In the genomic region with DNA sequence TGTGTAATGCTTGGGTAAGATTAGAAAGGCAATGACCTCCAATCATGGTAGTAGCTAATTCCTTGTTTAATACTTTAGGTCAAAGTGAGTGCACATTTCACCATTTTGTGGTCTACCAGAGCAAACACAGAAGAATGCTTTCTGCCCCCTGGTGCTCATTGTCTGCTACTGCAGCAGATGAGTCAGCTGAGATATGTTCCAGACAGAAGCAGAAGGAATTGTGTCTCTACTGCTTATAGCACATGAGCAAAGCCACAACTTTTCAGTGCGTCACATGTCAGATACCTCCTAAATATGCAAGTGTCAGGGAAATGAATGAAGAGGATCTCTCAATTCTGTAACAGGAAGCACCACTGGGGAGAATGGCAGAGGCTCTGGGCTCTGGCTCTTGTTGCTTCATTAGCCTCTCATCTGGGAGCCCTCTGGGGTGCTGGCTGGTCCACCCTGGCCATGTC, we compare ENCODE assay signal across 1 cellular context.
TF ChIP-seq lines count a peak whose summit lies in the region.

No MANE protein-coding gene starts in this region.

TF ChIP-seq in HepG2, 621 proteins besides CTCF, POLR2A, EP300 and RAD21 (continued from another document and continues in another):
- TF ChIP-seq ZNF83 (CRISPR knock-in tag; IDR thresholded peaks at IDR 0.05; ENCODE audit: borderline replicate concordance) (no peak), RXRA (CRISPR knock-in tag; IDR thresholded peaks at IDR 0.05) (no peak), AHR (CRISPR knock-in tag; IDR thresholded peaks at IDR 0.05) (no peak), ATAD3A (CRISPR knock-in tag; IDR thresholded peaks at IDR 0.05) (no peak), ZNF30 (CRISPR knock-in tag; IDR thresholded peaks at IDR 0.05) (no peak), RORA (CRISPR knock-in tag; IDR thresholded peaks at IDR 0.05) (no peak), KAT8 (CRISPR knock-in tag; IDR thresholded peaks at IDR 0.05) (peak; percentile 59; the same call in 1 of the 2 replicates), YEATS4 (CRISPR knock-in tag; IDR thresholded peaks at IDR 0.05; ENCODE audit: borderline replicate concordance) (no peak), RCOR2 (CRISPR knock-in tag; IDR thresholded peaks at IDR 0.05) (no peak), GABPA (IDR thresholded peaks at IDR 0.05; ENCODE audit: low read depth, low read length) (no peak), GABPA (CRISPR knock-in tag; IDR thresholded peaks at IDR 0.05; ENCODE audit: low read depth) (no peak), GTF2F1 (IDR thresholded peaks at IDR 0.05; ENCODE audit: low read length) (no peak), NFIB (CRISPR knock-in tag; IDR thresholded peaks at IDR 0.05; ENCODE audit: borderline replicate concordance) (no peak), ELF4 (CRISPR knock-in tag; IDR thresholded peaks at IDR 0.05; ENCODE audit: borderline replicate concordance) (no peak), TGIF2 (CRISPR knock-in tag; IDR thresholded peaks at IDR 0.05) (0 out of 2 replicates have a peak, but pooled peaks have one; percentile 36), ZNF747 (CRISPR knock-in tag; IDR thresholded peaks at IDR 0.05; ENCODE audit: borderline replicate concordance) (no peak), ADNP (CRISPR knock-in tag; IDR thresholded peaks at IDR 0.05) (no peak), ZEB1 (IDR thresholded peaks at IDR 0.05; ENCODE audit: insufficient replicate concordance, low read depth) (no peak), CHD2 (IDR thresholded peaks at IDR 0.05; ENCODE audit: low read depth, low read length) (no peak), DMAP1 (CRISPR knock-in tag; IDR thresholded peaks at IDR 0.05) (no peak), FIP1L1 (IDR thresholded peaks at IDR 0.05; ENCODE audit: borderline replicate concordance, insufficient read depth, low read depth, low read length) (no peak), ZNF768 (CRISPR knock-in tag; IDR thresholded peaks at IDR 0.05) (no peak), ZNF44 (CRISPR knock-in tag; IDR thresholded peaks at IDR 0.05) (no peak), SPEN (CRISPR knock-in tag; IDR thresholded peaks at IDR 0.05; ENCODE audit: low read depth) (no peak), ZNF121 (CRISPR knock-in tag; IDR thresholded peaks at IDR 0.05) (no peak), FLYWCH1 (CRISPR knock-in tag; IDR thresholded peaks at IDR 0.05) (no peak)
- TF ChIP-seq, protein P1, sequence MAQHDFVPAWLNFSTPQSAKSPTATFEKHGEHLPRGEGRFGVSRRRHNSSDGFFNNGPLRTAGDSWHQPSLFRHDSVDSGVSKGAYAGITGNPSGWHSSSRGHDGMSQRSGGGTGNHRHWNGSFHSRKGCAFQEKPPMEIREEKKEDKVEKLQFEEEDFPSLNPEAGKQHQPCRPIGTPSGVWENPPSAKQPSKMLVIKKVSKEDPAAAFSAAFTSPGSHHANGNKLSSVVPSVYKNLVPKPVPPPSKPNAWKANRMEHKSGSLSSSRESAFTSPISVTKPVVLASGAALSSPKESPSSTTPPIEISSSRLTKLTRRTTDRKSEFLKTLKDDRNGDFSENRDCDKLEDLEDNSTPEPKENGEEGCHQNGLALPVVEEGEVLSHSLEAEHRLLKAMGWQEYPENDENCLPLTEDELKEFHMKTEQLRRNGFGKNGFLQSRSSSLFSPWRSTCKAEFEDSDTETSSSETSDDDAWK (CRISPR knock-in tag; IDR thresholded peaks at IDR 0.05): no peak
- TF ChIP-seq, protein P2, sequence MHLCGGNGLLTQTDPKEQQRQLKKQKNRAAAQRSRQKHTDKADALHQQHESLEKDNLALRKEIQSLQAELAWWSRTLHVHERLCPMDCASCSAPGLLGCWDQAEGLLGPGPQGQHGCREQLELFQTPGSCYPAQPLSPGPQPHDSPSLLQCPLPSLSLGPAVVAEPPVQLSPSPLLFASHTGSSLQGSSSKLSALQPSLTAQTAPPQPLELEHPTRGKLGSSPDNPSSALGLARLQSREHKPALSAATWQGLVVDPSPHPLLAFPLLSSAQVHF (CRISPR knock-in tag; IDR thresholded peaks at IDR 0.05): 0 out of 2 replicates have a peak, but pooled peaks have one; percentile 28
- TF ChIP-seq, protein P3, sequence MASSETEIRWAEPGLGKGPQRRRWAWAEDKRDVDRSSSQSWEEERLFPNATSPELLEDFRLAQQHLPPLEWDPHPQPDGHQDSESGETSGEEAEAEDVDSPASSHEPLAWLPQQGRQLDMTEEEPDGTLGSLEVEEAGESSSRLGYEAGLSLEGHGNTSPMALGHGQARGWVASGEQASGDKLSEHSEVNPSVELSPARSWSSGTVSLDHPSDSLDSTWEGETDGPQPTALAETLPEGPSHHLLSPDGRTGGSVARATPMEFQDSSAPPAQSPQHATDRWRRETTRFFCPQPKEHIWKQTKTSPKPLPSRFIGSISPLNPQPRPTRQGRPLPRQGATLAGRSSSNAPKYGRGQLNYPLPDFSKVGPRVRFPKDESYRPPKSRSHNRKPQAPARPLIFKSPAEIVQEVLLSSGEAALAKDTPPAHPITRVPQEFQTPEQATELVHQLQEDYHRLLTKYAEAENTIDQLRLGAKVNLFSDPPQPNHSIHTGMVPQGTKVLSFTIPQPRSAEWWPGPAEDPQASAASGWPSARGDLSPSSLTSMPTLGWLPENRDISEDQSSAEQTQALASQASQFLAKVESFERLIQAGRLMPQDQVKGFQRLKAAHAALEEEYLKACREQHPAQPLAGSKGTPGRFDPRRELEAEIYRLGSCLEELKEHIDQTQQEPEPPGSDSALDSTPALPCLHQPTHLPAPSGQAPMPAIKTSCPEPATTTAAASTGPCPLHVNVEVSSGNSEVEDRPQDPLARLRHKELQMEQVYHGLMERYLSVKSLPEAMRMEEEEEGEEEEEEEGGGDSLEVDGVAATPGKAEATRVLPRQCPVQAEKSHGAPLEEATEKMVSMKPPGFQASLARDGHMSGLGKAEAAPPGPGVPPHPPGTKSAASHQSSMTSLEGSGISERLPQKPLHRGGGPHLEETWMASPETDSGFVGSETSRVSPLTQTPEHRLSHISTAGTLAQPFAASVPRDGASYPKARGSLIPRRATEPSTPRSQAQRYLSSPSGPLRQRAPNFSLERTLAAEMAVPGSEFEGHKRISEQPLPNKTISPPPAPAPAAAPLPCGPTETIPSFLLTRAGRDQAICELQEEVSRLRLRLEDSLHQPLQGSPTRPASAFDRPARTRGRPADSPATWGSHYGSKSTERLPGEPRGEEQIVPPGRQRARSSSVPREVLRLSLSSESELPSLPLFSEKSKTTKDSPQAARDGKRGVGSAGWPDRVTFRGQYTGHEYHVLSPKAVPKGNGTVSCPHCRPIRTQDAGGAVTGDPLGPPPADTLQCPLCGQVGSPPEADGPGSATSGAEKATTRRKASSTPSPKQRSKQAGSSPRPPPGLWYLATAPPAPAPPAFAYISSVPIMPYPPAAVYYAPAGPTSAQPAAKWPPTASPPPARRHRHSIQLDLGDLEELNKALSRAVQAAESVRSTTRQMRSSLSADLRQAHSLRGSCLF (CRISPR knock-in tag; IDR thresholded peaks at IDR 0.05; ENCODE audit: borderline replicate concordance): no peak
- TF ChIP-seq, protein P4, sequence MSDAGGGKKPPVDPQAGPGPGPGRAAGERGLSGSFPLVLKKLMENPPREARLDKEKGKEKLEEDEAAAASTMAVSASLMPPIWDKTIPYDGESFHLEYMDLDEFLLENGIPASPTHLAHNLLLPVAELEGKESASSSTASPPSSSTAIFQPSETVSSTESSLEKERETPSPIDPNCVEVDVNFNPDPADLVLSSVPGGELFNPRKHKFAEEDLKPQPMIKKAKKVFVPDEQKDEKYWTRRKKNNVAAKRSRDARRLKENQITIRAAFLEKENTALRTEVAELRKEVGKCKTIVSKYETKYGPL (CRISPR knock-in tag; IDR thresholded peaks at IDR 0.05): no peak
- TF ChIP-seq, protein P5, sequence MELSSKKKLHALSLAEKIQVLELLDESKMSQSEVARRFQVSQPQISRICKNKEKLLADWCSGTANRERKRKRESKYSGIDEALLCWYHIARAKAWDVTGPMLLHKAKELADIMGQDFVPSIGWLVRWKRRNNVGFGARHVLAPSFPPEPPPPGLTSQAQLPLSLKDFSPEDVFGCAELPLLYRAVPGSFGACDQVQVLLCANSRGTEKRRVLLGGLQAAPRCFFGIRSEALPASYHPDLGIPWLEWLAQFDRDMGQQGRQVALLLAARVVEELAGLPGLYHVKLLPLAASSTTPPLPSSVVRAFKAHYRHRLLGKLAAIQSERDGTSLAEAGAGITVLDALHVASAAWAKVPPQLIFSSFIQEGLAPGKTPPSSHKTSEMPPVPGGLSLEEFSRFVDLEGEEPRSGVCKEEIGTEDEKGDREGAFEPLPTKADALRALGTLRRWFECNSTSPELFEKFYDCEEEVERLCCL (CRISPR knock-in tag; IDR thresholded peaks at IDR 0.05; ENCODE audit: borderline replicate concordance): no peak
- TF ChIP-seq, protein P6, sequence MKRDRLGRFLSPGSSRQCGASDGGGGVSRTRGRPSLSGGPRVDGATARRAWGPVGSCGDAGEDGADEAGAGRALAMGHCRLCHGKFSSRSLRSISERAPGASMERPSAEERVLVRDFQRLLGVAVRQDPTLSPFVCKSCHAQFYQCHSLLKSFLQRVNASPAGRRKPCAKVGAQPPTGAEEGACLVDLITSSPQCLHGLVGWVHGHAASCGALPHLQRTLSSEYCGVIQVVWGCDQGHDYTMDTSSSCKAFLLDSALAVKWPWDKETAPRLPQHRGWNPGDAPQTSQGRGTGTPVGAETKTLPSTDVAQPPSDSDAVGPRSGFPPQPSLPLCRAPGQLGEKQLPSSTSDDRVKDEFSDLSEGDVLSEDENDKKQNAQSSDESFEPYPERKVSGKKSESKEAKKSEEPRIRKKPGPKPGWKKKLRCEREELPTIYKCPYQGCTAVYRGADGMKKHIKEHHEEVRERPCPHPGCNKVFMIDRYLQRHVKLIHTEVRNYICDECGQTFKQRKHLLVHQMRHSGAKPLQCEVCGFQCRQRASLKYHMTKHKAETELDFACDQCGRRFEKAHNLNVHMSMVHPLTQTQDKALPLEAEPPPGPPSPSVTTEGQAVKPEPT (CRISPR knock-in tag; IDR thresholded peaks at IDR 0.05; ENCODE audit: low read depth): no peak
- TF ChIP-seq, protein P7, sequence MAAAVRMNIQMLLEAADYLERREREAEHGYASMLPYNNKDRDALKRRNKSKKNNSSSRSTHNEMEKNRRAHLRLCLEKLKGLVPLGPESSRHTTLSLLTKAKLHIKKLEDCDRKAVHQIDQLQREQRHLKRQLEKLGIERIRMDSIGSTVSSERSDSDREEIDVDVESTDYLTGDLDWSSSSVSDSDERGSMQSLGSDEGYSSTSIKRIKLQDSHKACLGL (CRISPR knock-in tag; IDR thresholded peaks at IDR 0.05): no peak
- TF ChIP-seq, protein P8, sequence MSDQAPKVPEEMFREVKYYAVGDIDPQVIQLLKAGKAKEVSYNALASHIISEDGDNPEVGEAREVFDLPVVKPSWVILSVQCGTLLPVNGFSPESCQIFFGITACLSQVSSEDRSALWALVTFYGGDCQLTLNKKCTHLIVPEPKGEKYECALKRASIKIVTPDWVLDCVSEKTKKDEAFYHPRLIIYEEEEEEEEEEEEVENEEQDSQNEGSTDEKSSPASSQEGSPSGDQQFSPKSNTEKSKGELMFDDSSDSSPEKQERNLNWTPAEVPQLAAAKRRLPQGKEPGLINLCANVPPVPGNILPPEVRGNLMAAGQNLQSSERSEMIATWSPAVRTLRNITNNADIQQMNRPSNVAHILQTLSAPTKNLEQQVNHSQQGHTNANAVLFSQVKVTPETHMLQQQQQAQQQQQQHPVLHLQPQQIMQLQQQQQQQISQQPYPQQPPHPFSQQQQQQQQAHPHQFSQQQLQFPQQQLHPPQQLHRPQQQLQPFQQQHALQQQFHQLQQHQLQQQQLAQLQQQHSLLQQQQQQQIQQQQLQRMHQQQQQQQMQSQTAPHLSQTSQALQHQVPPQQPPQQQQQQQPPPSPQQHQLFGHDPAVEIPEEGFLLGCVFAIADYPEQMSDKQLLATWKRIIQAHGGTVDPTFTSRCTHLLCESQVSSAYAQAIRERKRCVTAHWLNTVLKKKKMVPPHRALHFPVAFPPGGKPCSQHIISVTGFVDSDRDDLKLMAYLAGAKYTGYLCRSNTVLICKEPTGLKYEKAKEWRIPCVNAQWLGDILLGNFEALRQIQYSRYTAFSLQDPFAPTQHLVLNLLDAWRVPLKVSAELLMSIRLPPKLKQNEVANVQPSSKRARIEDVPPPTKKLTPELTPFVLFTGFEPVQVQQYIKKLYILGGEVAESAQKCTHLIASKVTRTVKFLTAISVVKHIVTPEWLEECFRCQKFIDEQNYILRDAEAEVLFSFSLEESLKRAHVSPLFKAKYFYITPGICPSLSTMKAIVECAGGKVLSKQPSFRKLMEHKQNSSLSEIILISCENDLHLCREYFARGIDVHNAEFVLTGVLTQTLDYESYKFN (CRISPR knock-in tag; conservative IDR thresholded peaks at IDR 0.05): no peak
- TF ChIP-seq, protein P9, sequence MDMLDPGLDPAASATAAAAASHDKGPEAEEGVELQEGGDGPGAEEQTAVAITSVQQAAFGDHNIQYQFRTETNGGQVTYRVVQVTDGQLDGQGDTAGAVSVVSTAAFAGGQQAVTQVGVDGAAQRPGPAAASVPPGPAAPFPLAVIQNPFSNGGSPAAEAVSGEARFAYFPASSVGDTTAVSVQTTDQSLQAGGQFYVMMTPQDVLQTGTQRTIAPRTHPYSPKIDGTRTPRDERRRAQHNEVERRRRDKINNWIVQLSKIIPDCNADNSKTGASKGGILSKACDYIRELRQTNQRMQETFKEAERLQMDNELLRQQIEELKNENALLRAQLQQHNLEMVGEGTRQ (IDR thresholded peaks at IDR 0.05; ENCODE audit: low read depth, low read length): no peak
- TF ChIP-seq, protein P9 (CRISPR knock-in tag; IDR thresholded peaks at IDR 0.05; ENCODE audit: borderline replicate concordance): no peak
- TF ChIP-seq, protein P10, sequence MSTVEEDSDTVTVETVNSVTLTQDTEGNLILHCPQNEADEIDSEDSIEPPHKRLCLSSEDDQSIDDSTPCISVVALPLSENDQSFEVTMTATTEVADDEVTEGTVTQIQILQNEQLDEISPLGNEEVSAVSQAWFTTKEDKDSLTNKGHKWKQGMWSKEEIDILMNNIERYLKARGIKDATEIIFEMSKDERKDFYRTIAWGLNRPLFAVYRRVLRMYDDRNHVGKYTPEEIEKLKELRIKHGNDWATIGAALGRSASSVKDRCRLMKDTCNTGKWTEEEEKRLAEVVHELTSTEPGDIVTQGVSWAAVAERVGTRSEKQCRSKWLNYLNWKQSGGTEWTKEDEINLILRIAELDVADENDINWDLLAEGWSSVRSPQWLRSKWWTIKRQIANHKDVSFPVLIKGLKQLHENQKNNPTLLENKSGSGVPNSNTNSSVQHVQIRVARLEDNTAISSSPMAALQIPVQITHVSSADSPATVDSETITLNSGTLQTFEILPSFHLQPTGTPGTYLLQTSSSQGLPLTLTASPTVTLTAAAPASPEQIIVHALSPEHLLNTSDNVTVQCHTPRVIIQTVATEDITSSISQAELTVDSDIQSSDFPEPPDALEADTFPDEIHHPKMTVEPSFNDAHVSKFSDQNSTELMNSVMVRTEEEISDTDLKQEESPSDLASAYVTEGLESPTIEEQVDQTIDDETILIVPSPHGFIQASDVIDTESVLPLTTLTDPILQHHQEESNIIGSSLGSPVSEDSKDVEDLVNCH (CRISPR knock-in tag; IDR thresholded peaks at IDR 0.05): no peak
